In genomic region chr18:42113529-42114191, GRCh38 we compare ENCODE assay signal across 8 cellular contexts.
DNase-seq lines count a peak whose midpoint lies in the region; ATAC-seq and TF ChIP-seq lines count a peak whose summit lies in the region.

No MANE protein-coding gene starts in this region.

- H3K4me2 ChIP-seq in OCI-LY7 (ENCODE audit: low read length), result no peak overlapping the region

- intact Hi-C loops in OCI-LY7 (cut with micrococcal nuclease; ENCODE audit: unreplicated experiment), result loop anchor here (10.0 kb wide), 1 partner anchor 181 kb away; no protein-coding TSS in a partner anchor

- no peaks in the 10 kb centered on the region for H4K20me1 ChIP-seq in OCI-LY7 (ENCODE audit: insufficient read depth, low read length)

- H3K4me3 ChIP-seq in OCI-LY7 (ENCODE audit: low read depth, low read length, poor library complexity, severe bottlenecking) (no peak overlapping the region), fibroblast of pulmonary artery (replicated peaks; ENCODE audit: low read depth, low read length) (no peak overlapping the region)

- H3K79me2 ChIP-seq in OCI-LY7 (ENCODE audit: insufficient read depth, low read depth, low read length), result no peaks in the 10 kb centered on the region

- H3K9me3 ChIP-seq in OCI-LY7 (ENCODE audit: low read length), result no peaks in the 10 kb centered on the region

- H3K4me1 ChIP-seq in OCI-LY7 (ENCODE audit: insufficient read depth, low read length, poor library complexity, severe bottlenecking), result no peaks in the 10 kb centered on the region

- DNase-seq in OCI-LY7 (ENCODE audit: low spot score) (no peak), fibroblast of pulmonary artery (ENCODE audit: low read depth) (peak; percentile 56), NCI-H226 (no peak), DMS153 treated with DMSO at 0.1 percent for 48 hours (lab: John Stamatoyannopoulos, UW; ENCODE audit: unreplicated experiment) (no peak), DMS79 treated with DMSO at 0.1 percent for 48 hours (lab: John Stamatoyannopoulos, UW) (no peak), T-helper 9 cell (no peak)

- TF ChIP-seq CTCF in OCI-LY7 (conservative IDR thresholded peaks at IDR 0.05; ENCODE audit: low read length), result no peak
- no peak for TF ChIP-seq CTCF in fibroblast of pulmonary artery (IDR thresholded peaks at IDR 0.05; ENCODE audit: low read length, missing control alignments)

- POLR2A ChIA-PET in OCI-LY7 (lab: Charles Lee), result no interaction called here

- peak overlapping the region; percentile 72 for H2AFZ ChIP-seq in OCI-LY7 (ENCODE audit: low read length)

- no peak overlapping the region for H3K27ac ChIP-seq in OCI-LY7 (ENCODE audit: low read depth, low read length, poor library complexity, severe bottlenecking)

- peak; percentile 71 for ATAC-seq in GM18502 (IDR thresholded peaks at IDR 0.05; ENCODE audit: poor library complexity, unreplicated experiment)
- peak; percentile 70 for ATAC-seq in HG02642 (IDR thresholded peaks at IDR 0.05; ENCODE audit: poor library complexity, unreplicated experiment)

- no peaks in the 10 kb centered on the region for H3K9me2 ChIP-seq in OCI-LY7 (ENCODE audit: insufficient read depth, low read length)

- no TSS peak for BruUV-seq in OCI-LY7 (replicated peaks; lab: Mats Ljungman, UMichigan)

- H3K36me3 ChIP-seq in OCI-LY7 (ENCODE audit: insufficient read depth, low read length), result no peaks in the 10 kb centered on the region

- CTCF ChIA-PET in OCI-LY7 (lab: Charles Lee; ENCODE audit: unreplicated experiment), result no interaction called here
